In the genomic region with DNA sequence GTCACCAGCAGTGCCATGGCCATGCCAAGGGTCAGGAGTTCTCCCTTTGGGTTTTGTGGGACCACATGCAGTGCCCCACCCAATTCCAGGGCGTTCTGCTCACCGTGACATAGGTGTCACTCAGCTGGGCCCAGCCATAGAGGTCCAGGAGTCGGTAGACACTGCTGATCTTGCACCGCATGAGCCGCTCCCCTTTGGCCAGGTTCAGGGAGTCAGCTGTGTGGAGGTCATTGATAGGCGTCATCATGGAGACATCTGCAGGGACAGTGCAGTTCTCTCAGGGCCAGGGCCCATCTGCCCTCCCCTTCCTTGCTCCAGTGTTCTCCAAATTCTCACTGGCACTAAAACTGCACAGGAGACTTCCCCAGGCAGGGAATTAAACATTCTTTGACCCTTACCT, we compare ENCODE assay signal across 1 cellular context.
TF ChIP-seq lines count a peak whose summit lies in the region.

No MANE protein-coding gene starts in this region.

TF ChIP-seq in IMR-90, 13 proteins besides CTCF, POLR2A, EP300 and RAD21 (continued from another document):
- TF ChIP-seq MXI1 (IDR thresholded peaks at IDR 0.05; ENCODE audit: borderline replicate concordance, low read depth, low read length), result no peak
- no peak for TF ChIP-seq RFX5 (IDR thresholded peaks at IDR 0.05; ENCODE audit: low read depth, low read length)
- TF ChIP-seq CHD1 (IDR thresholded peaks at IDR 0.05; ENCODE audit: low read depth, low read length), result no peak
- no peak for TF ChIP-seq MAZ (IDR thresholded peaks at IDR 0.05; ENCODE audit: borderline replicate concordance, low read depth, low read length)
TF ChIP-seq in IMR-90: peak in this region for 0.
